2 cellular contexts compared by ENCODE assay signal in genomic region chr11:18739684-18740083, GRCh38.
TF ChIP-seq lines count a peak whose summit lies in the region.

No MANE protein-coding gene starts in this region.

TF ChIP-seq in HepG2, 621 proteins besides CTCF, POLR2A, EP300 and RAD21:
- TF ChIP-seq HMG20A (CRISPR knock-in tag; IDR thresholded peaks at IDR 0.05; ENCODE audit: borderline replicate concordance), result no peak
- no peak for TF ChIP-seq ZBTB21 (CRISPR knock-in tag; IDR thresholded peaks at IDR 0.05)
- no peak for TF ChIP-seq MBD4 (IDR thresholded peaks at IDR 0.05; ENCODE audit: borderline replicate concordance, low read length)
- TF ChIP-seq STAG1 (CRISPR knock-in tag; IDR thresholded peaks at IDR 0.05), result 0 out of 2 replicates have a peak, but pooled peaks have one; percentile 12

TF ChIP-seq in GM12878, 131 proteins besides CTCF, POLR2A, EP300 and RAD21:
- TF ChIP-seq ZBTB40 (IDR thresholded peaks at IDR 0.05; ENCODE audit: borderline replicate concordance) (no peak), BHLHE40 (IDR thresholded peaks at IDR 0.05; ENCODE audit: borderline replicate concordance in 1 of 2, low read depth in 2 of 2, low read length in 1 of 2) (no peak), ATF3 (IDR thresholded peaks at IDR 0.05; ENCODE audit: borderline replicate concordance, extremely low read depth, low read depth, low read length) (no peak), CBX5 (IDR thresholded peaks at IDR 0.05; ENCODE audit: low read depth) (no peak), TCF3 (IDR thresholded peaks at IDR 0.05; ENCODE audit: borderline replicate concordance, insufficient read depth, low read depth, low read length) (no peak), SP1 (IDR thresholded peaks at IDR 0.05; ENCODE audit: low read depth, low read length) (no peak), FOS (IDR thresholded peaks at IDR 0.05; ENCODE audit: borderline replicate concordance, extremely low read depth, insufficient read length) (no peak), CHD1 (IDR thresholded peaks at IDR 0.05; ENCODE audit: low read depth, low read length) (no peak), ATF7 (IDR thresholded peaks at IDR 0.05; ENCODE audit: low read depth) (no peak), RELB (IDR thresholded peaks at IDR 0.05; ENCODE audit: low read depth) (no peak), CREM (IDR thresholded peaks at IDR 0.05; ENCODE audit: low read depth) (no peak), PML (IDR thresholded peaks at IDR 0.05; ENCODE audit: low read length) (no peak)
